In genomic region chr11:18588297-18589252, GRCh38 we compare ENCODE assay signal across 1 cellular context.
TF ChIP-seq lines count a peak whose summit lies in the region.

TSS of gene UEVLD (minus strand) at chr11:18588734. CDS start at chr11:18588654, 80 bp downstream.

TF ChIP-seq in HepG2, 621 proteins besides CTCF, POLR2A, EP300 and RAD21 (continued from another document and continues in another):
- TF ChIP-seq HNF1B (CRISPR knock-in tag; IDR thresholded peaks at IDR 0.05) (peak; percentile 93), THYN1 (CRISPR knock-in tag; IDR thresholded peaks at IDR 0.05; ENCODE audit: borderline replicate concordance, low read depth) (no peak), KAT8 (CRISPR knock-in tag; IDR thresholded peaks at IDR 0.05) (peak; percentile 97), RORA (CRISPR knock-in tag; IDR thresholded peaks at IDR 0.05) (no peak), NKX3-1 (CRISPR knock-in tag; IDR thresholded peaks at IDR 0.05) (peak; percentile 76), FOXK1 (CRISPR knock-in tag; IDR thresholded peaks at IDR 0.05; ENCODE audit: borderline replicate concordance, low read depth) (peak; percentile 40; the same call in 1 of the 2 replicates), TSC22D2 (CRISPR knock-in tag; IDR thresholded peaks at IDR 0.05; ENCODE audit: borderline replicate concordance) (no peak), ZNF784 (CRISPR knock-in tag; IDR thresholded peaks at IDR 0.05; ENCODE audit: borderline replicate concordance) (peak; percentile 89), ZNF740 (CRISPR knock-in tag; IDR thresholded peaks at IDR 0.05) (0 out of 2 replicates have a peak, but pooled peaks have one; percentile 2), SIN3A (IDR thresholded peaks at IDR 0.05; ENCODE audit: borderline replicate concordance, low read depth, low read length) (peak; percentile 96; the same call in 1 of the 2 replicates), ARID4A (CRISPR knock-in tag; IDR thresholded peaks at IDR 0.05; ENCODE audit: borderline replicate concordance) (peak; percentile 97), HNRNPL (IDR thresholded peaks at IDR 0.05; ENCODE audit: low read depth, low read length) (0 out of 2 replicates have a peak, but pooled peaks have one; percentile 55), ETV6 (CRISPR knock-in tag; conservative IDR thresholded peaks at IDR 0.05) (no peak), PHF5A (CRISPR knock-in tag; IDR thresholded peaks at IDR 0.05; ENCODE audit: low read depth, unreplicated experiment) (no peak), CBFB (CRISPR knock-in tag; IDR thresholded peaks at IDR 0.05) (peak; percentile 81), ZFP82 (CRISPR knock-in tag; IDR thresholded peaks at IDR 0.05; ENCODE audit: borderline replicate concordance) (no peak), TCF12 (IDR thresholded peaks at IDR 0.05) (no peak), TCF12 (CRISPR knock-in tag; IDR thresholded peaks at IDR 0.05) (no peak; the same call in 1 of the 2 replicates), NFATC3 (CRISPR knock-in tag; IDR thresholded peaks at IDR 0.05) (peak; percentile 96; the same call in 1 of the 2 replicates), NR2C2 (CRISPR knock-in tag; IDR thresholded peaks at IDR 0.05; ENCODE audit: borderline replicate concordance) (peak; percentile 85), DMAP1 (CRISPR knock-in tag; IDR thresholded peaks at IDR 0.05) (peak; percentile 64; the same call in 1 of the 2 replicates), HHEX (CRISPR knock-in tag; IDR thresholded peaks at IDR 0.05) (no peak), FOXA3 (CRISPR knock-in tag; IDR thresholded peaks at IDR 0.05) (no peak; the same call in 1 of the 2 replicates), NR1H2 (CRISPR knock-in tag; IDR thresholded peaks at IDR 0.05; ENCODE audit: borderline replicate concordance, low read depth) (no peak), ZBTB25 (CRISPR knock-in tag; IDR thresholded peaks at IDR 0.05) (peak; percentile 81), BRD4 (CRISPR knock-in tag; IDR thresholded peaks at IDR 0.05) (no peak; the same call in none of the 2 replicates), ATF7-NPFF (CRISPR knock-in tag; IDR thresholded peaks at IDR 0.05; ENCODE audit: low read depth) (peak; percentile 50; the same call in 1 of the 2 replicates), HINFP (CRISPR knock-in tag; IDR thresholded peaks at IDR 0.05; ENCODE audit: low read depth) (peak; percentile 90), ZNF713 (CRISPR knock-in tag; IDR thresholded peaks at IDR 0.05) (no peak), ZKSCAN8 (CRISPR knock-in tag; IDR thresholded peaks at IDR 0.05; ENCODE audit: borderline replicate concordance) (peak; percentile 78; the same call in 1 of the 2 replicates), CREB3 (CRISPR knock-in tag; IDR thresholded peaks at IDR 0.05) (no peak), MAX (IDR thresholded peaks at IDR 0.05) (peak; percentile 52), TGIF2 (CRISPR knock-in tag; IDR thresholded peaks at IDR 0.05) (peak; percentile 9; the same call in 1 of the 2 replicates), MTA1 (CRISPR knock-in tag; IDR thresholded peaks at IDR 0.05; ENCODE audit: borderline replicate concordance) (peak; percentile 70; the same call in 1 of the 2 replicates), TRIM22 (IDR thresholded peaks at IDR 0.05) (no peak), ZFX (CRISPR knock-in tag; IDR thresholded peaks at IDR 0.05; ENCODE audit: low read depth) (peak; percentile 94), E2F1 (CRISPR knock-in tag; IDR thresholded peaks at IDR 0.05) (peak; percentile 67; the same call in 1 of the 2 replicates), POLR2AphosphoS5 (IDR thresholded peaks at IDR 0.05; ENCODE audit: low read depth, low read length) (peak; percentile 93), YY1 (IDR thresholded peaks at IDR 0.05; ENCODE audit: insufficient read depth, insufficient replicate concordance, low read depth, low read length) (peak; percentile 75), ZNF34 (CRISPR knock-in tag; IDR thresholded peaks at IDR 0.05; ENCODE audit: borderline replicate concordance) (peak; percentile 43; the same call in 1 of the 2 replicates), ZNF724P (CRISPR knock-in tag; IDR thresholded peaks at IDR 0.05; ENCODE audit: borderline replicate concordance) (peak; percentile 82; the same call in 1 of the 2 replicates), AKAP8 (CRISPR knock-in tag; IDR thresholded peaks at IDR 0.05) (no peak), ZNF788 (CRISPR knock-in tag; IDR thresholded peaks at IDR 0.05; ENCODE audit: borderline replicate concordance) (peak; percentile 89), ZFP90 (CRISPR knock-in tag; IDR thresholded peaks at IDR 0.05; ENCODE audit: borderline replicate concordance) (peak; percentile 92; the same call in 1 of the 2 replicates), PCBP1 (IDR thresholded peaks at IDR 0.05; ENCODE audit: borderline replicate concordance, low read depth, low read length) (0 out of 2 replicates have a peak, but pooled peaks have one; percentile 52), ZNF337 (CRISPR knock-in tag; IDR thresholded peaks at IDR 0.05; ENCODE audit: borderline replicate concordance, low read depth) (peak; percentile 98), SP1 (IDR thresholded peaks at IDR 0.05) (no peak), SP1 (CRISPR knock-in tag; IDR thresholded peaks at IDR 0.05) (peak; percentile 92), FOXJ3 (CRISPR knock-in tag; IDR thresholded peaks at IDR 0.05; ENCODE audit: borderline replicate concordance) (no peak; the same call in 1 of the 2 replicates), SALL2 (CRISPR knock-in tag; IDR thresholded peaks at IDR 0.05) (peak; percentile 79), ZNF350 (CRISPR knock-in tag; IDR thresholded peaks at IDR 0.05; ENCODE audit: borderline replicate concordance, low read depth) (peak; percentile 79; the same call in 1 of the 2 replicates)
